16 cellular contexts compared by ENCODE assay signal in genomic region chr20:47678130-47678453, GRCh38.
"Had no signal": no experiment of that assay in that cellular context is flagged by ENCODE, and none has a peak within 500 bp of the region (broad histone marks: within the 10 kb centered on the region; RNA-seq: fewer than 3 reads in every experiment).

No MANE protein-coding gene starts in this region.

- H3K27ac ChIP-seq: colonic mucosa, left ventricle myocardium inferior, right atrium auricular region, tibial artery, uterus, WERI-Rb-1 had no signal

- H3K27ac Mint-ChIP-seq: activated CD4-positive, alpha-beta memory T cell treated with anti-CD3 and anti-CD28 coated beads, Interleukin-2, amount 10 ng/mL, durations not matched to agents 7 days and 5 days; activated CD4-positive, alpha-beta T cell treated with anti-CD3 and anti-CD28 coated beads for 36 hours; activated naive CD4-positive, alpha-beta T cell treated with anti-CD3 and anti-CD28 coated beads, Interleukin-2, amount 10 ng/mL, durations not matched to agents 7 days and 5 days; activated naive CD8-positive, alpha-beta T cell treated with anti-CD3 and anti-CD28 coated beads, Interleukin-2, amount 50 U/mL, for 24 hours; brain; progenitor cell of endocrine pancreas had no signal

- H3K4me3 ChIP-seq: colonic mucosa, left ventricle myocardium inferior, right atrium auricular region, tibial artery, uterus had no signal

- H3K27me3 ChIP-seq: colonic mucosa, right atrium auricular region, tibial artery, uterus had no signal

- H3K9me3 ChIP-seq: colonic mucosa, left ventricle myocardium inferior, right atrium auricular region, tibial artery, uterus had no signal

- H3K4me1 Mint-ChIP-seq: activated CD4-positive, alpha-beta memory T cell treated with anti-CD3 and anti-CD28 coated beads, Interleukin-2, amount 10 ng/mL, durations not matched to agents 7 days and 5 days; activated CD4-positive, alpha-beta T cell treated with anti-CD3 and anti-CD28 coated beads for 36 hours; activated naive CD4-positive, alpha-beta T cell treated with anti-CD3 and anti-CD28 coated beads, Interleukin-2, amount 10 ng/mL, durations not matched to agents 7 days and 5 days; activated naive CD8-positive, alpha-beta T cell treated with anti-CD3 and anti-CD28 coated beads, Interleukin-2, amount 50 U/mL, for 24 hours had no signal

- H3K4me1 ChIP-seq: colonic mucosa, tibial artery had no signal

- H3K36me3 ChIP-seq: colonic mucosa, right atrium auricular region, uterus, WERI-Rb-1 had no signal

- H3K27me3 Mint-ChIP-seq: activated CD4-positive, alpha-beta memory T cell treated with anti-CD3 and anti-CD28 coated beads, Interleukin-2, amount 10 ng/mL, durations not matched to agents 7 days and 5 days; activated CD4-positive, alpha-beta T cell treated with anti-CD3 and anti-CD28 coated beads for 36 hours; activated naive CD4-positive, alpha-beta T cell treated with anti-CD3 and anti-CD28 coated beads, Interleukin-2, amount 10 ng/mL, durations not matched to agents 7 days and 5 days; activated naive CD8-positive, alpha-beta T cell treated with anti-CD3 and anti-CD28 coated beads, Interleukin-2, amount 50 U/mL, for 24 hours; progenitor cell of endocrine pancreas had no signal

- H3K36me3 Mint-ChIP-seq: activated naive CD4-positive, alpha-beta T cell treated with anti-CD3 and anti-CD28 coated beads, Interleukin-2, amount 10 ng/mL, durations not matched to agents 7 days and 5 days; brain had no signal

- DNase-seq: foreskin melanocyte, midbrain, tibial artery had no signal

- H3K4me3 Mint-ChIP-seq: activated CD4-positive, alpha-beta memory T cell treated with anti-CD3 and anti-CD28 coated beads, Interleukin-2, amount 10 ng/mL, durations not matched to agents 7 days and 5 days; activated CD4-positive, alpha-beta T cell treated with anti-CD3 and anti-CD28 coated beads for 36 hours; activated naive CD4-positive, alpha-beta T cell treated with anti-CD3 and anti-CD28 coated beads, Interleukin-2, amount 10 ng/mL, durations not matched to agents 7 days and 5 days; activated naive CD8-positive, alpha-beta T cell treated with anti-CD3 and anti-CD28 coated beads, Interleukin-2, amount 50 U/mL, for 24 hours; activated T-cell treated with anti-CD3 and anti-CD28 coated beads, Interleukin-2, amount 50 U/mL, for 4 hours; brain; neural crest cell had no signal

- H3K9me3 Mint-ChIP-seq: activated CD4-positive, alpha-beta memory T cell treated with anti-CD3 and anti-CD28 coated beads, Interleukin-2, amount 10 ng/mL, durations not matched to agents 7 days and 5 days; activated naive CD4-positive, alpha-beta T cell treated with anti-CD3 and anti-CD28 coated beads, Interleukin-2, amount 10 ng/mL, durations not matched to agents 7 days and 5 days; activated naive CD8-positive, alpha-beta T cell treated with anti-CD3 and anti-CD28 coated beads, Interleukin-2, amount 50 U/mL, for 24 hours; activated T-cell treated with anti-CD3 and anti-CD28 coated beads, Interleukin-2, amount 50 U/mL, for 4 hours; brain; neural crest cell had no signal
